ENCODE assay signal across 8 cellular contexts in genomic region chr4:184409911-184410692, GRCh38.
DNase-seq lines count a peak whose midpoint lies in the region; ATAC-seq and TF ChIP-seq lines count a peak whose summit lies in the region.
"Had no signal": no experiment of that assay in that cellular context is flagged by ENCODE, and none has a peak within 500 bp of the region (broad histone marks: within the 10 kb centered on the region; RNA-seq: fewer than 3 reads in every experiment).

No MANE protein-coding gene starts in this region.

- ATAC-seq in HG03460 (IDR thresholded peaks at IDR 0.05; ENCODE audit: unreplicated experiment): peak; percentile 75
- ATAC-seq in GM21381 (IDR thresholded peaks at IDR 0.05; ENCODE audit: unreplicated experiment): no peak

- DNase-seq in GM20000 (ENCODE audit: low spot score): peak; percentile 35
- DNase-seq in activated gamma-delta T cell treated with anti-CD3 and anti-CD28 coated beads, Interleukin-2, amount 50 U/mL, for 16 hours (ENCODE audit: low read depth): peak; percentile 42
- DNase-seq in stimulated activated CD8-positive, alpha-beta memory T cell treated with anti-CD3 and anti-CD28 coated beads, Interleukin-12 subunit alpha, Interleukin-12 subunit beta, amount 100 ng/mL, for 4 hours (ENCODE audit: low read depth): peak; percentile 12
- DNase-seq in iPS-NIHi7 (ENCODE audit: extremely low spot score): no peak
- DNase-seq in GM19238 (ENCODE audit: insufficient read length, low spot score): no peak
- DNase-seq: head of caudate nucleus had no signal

- no peak for TF ChIP-seq CTCF in GM20000 (IDR thresholded peaks at IDR 0.05; ENCODE audit: extremely low read depth, missing control alignments)

Comparison
In these comparisons a context has a peak if more than half of its experiments do, and no peak if none do; other contexts are left out.
1. DNase-seq: peak in GM20000 (single experiment), activated gamma-delta T cell treated with anti-CD3 and anti-CD28 coated beads, Interleukin-2, amount 50 U/mL, for 16 hours (single experiment) and stimulated activated CD8-positive, alpha-beta memory T cell treated with anti-CD3 and anti-CD28 coated beads, Interleukin-12 subunit alpha, Interleukin-12 subunit beta, amount 100 ng/mL, for 4 hours (single experiment); none in iPS-NIHi7 (single experiment) and GM19238 (single experiment).